10 cellular contexts compared by ENCODE assay signal in the genomic region with DNA sequence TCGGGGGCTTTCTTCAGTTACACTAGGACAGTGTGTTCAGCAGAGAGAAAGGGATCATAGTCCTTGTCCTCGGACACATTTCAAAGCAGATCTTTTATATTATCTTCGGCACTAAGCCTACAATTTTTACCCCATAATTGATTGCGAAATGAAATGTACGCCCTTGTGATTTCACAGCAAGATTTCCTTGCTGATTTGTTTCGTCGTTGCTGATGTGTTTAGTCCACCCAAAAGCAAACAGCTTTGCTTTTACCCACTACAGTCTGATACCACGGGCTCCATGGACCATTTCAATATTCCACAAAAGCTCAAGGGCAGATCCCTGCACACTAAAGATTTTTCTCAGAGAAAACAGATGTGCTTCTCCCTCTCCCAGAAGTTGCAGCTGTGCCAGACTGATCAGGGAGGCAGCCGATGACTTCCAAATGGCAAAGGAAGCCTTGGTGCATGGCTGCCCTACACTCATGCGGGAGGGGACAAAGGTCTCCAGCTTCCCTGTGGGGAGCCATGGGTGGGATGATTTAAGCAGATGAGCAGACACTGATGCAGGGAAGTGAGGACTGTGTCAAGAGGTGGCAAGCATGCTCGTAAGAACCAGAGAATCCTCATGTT.
DNase-seq lines count a peak whose midpoint lies in the region; ATAC-seq lines count a peak whose summit lies in the region.
"Had no signal": no experiment of that assay in that cellular context is flagged by ENCODE, and none has a peak within 500 bp of the region (broad histone marks: within the 10 kb centered on the region; RNA-seq: fewer than 3 reads in every experiment).

No MANE protein-coding gene starts in this region.

- H3K9ac ChIP-seq in mesenchymal stem cell (ENCODE audit: low read length): peak overlapping the region; percentile 85

- H3K4ac ChIP-seq in mesenchymal stem cell (ENCODE audit: low read depth in 1 of 2, low read length in 2 of 2): peak overlapping the region in 1 of 2 experiments; percentile 38

- no peaks in the 10 kb centered on the region for H3K27me3 ChIP-seq in mesenchymal stem cell (ENCODE audit: control insufficient read depth in 1 of 2, insufficient read depth in 1 of 2, low read length in 2 of 2)
- no peaks in the 10 kb centered on the region for H3K27me3 ChIP-seq in thymus (ENCODE audit: control insufficient read depth, insufficient read depth)

- DNase-seq in NCI-H69 (lab: John Stamatoyannopoulos, UW) (peak; percentile 24), epidermal melanocyte (ENCODE audit: insufficient read length, low spot score) (peak; percentile 55), mesenchymal stem cell (no peak), NCI-H187 (lab: John Stamatoyannopoulos, UW) (no peak), hepatic stellate cell (ENCODE audit: low spot score) (no peak), NCI-H748 treated with DMSO at 0.1 percent for 48 hours (lab: John Stamatoyannopoulos, UW) (no peak)
- DNase-seq: GF-D8, MV-4-11 had no signal

- no peak overlapping the region for H2BK15ac ChIP-seq in mesenchymal stem cell (ENCODE audit: low read depth, poor library complexity, severe bottlenecking)

- no peak overlapping the region for H4K91ac ChIP-seq in mesenchymal stem cell (ENCODE audit: low read length)

- H2AFZ ChIP-seq in mesenchymal stem cell (ENCODE audit: low read depth, low read length): no peak overlapping the region

- no peak overlapping the region for H4K8ac ChIP-seq in mesenchymal stem cell (ENCODE audit: low read length)

- no peak overlapping the region for H3K23ac ChIP-seq in mesenchymal stem cell (ENCODE audit: low read length in 2 of 2)

- H3K4me1 ChIP-seq in mesenchymal stem cell (ENCODE audit: control insufficient read depth, insufficient read depth, low read depth, low read length): peaks cover 8% of the 10 kb centered on the region
- H3K4me1 ChIP-seq in thymus (ENCODE audit: control insufficient read depth, insufficient read depth, low read length): peaks cover 7% of the 10 kb centered on the region

- H3K27ac ChIP-seq in mesenchymal stem cell (ENCODE audit: low read length, poor library complexity, severe bottlenecking) (no peak overlapping the region), thymus (ENCODE audit: low read depth) (peak overlapping the region; percentile 15)

- no peak overlapping the region for H2BK5ac ChIP-seq in mesenchymal stem cell (ENCODE audit: low read depth, low read length, poor library complexity, severe bottlenecking)

- H3K4me3 ChIP-seq in mesenchymal stem cell (ENCODE audit: insufficient read depth in 1 of 2, low read depth in 1 of 2, low read length in 2 of 2) (peak overlapping the region in 1 of 2 experiments; percentile 72), thymus (ENCODE audit: low read length) (no peak overlapping the region)

- no peak for ATAC-seq in HG03354 (IDR thresholded peaks at IDR 0.05; ENCODE audit: poor library complexity, severe bottlenecking, unreplicated experiment)

- peak overlapping the region in 1 of 2 experiments; percentile 70 for H3K18ac ChIP-seq in mesenchymal stem cell (ENCODE audit: low read depth in 1 of 2, low read length in 2 of 2)

- H3K9me3 ChIP-seq in mesenchymal stem cell (ENCODE audit: control insufficient read depth, low read length) (no peaks in the 10 kb centered on the region), thymus (ENCODE audit: control insufficient read depth) (no peaks in the 10 kb centered on the region)

- H3K36me3 ChIP-seq in mesenchymal stem cell (ENCODE audit: control insufficient read depth in 1 of 2, insufficient read depth in 2 of 2, low read depth in 1 of 2, low read length in 2 of 2) (peaks cover 21 to 22% of the 10 kb centered on the region in 2 experiments), thymus (ENCODE audit: control insufficient read depth, insufficient read depth) (peaks cover 22% of the 10 kb centered on the region)

- peak overlapping the region; percentile 2 for H2BK120ac ChIP-seq in mesenchymal stem cell (ENCODE audit: low read depth, low read length)

- WGBS in mesenchymal stem cell: 82% methylated on average over 11 of the region's 11 CpGs
- 87% methylated on average over 11 of the region's 11 CpGs for WGBS in thymus

- peak overlapping the region in 1 of 2 experiments; percentile 80 for H2BK12ac ChIP-seq in mesenchymal stem cell (ENCODE audit: low read length in 2 of 2)

- no peak overlapping the region for H3K14ac ChIP-seq in mesenchymal stem cell (ENCODE audit: low read length in 2 of 2)

- H3K4me2 ChIP-seq in mesenchymal stem cell (ENCODE audit: low read length, poor library complexity, severe bottlenecking): no peak overlapping the region

- peaks cover 50% of the 10 kb centered on the region for H3K79me1 ChIP-seq in mesenchymal stem cell (replicated peaks; ENCODE audit: low read length, poor library complexity, severe bottlenecking)

- no peak overlapping the region for H2AK5ac ChIP-seq in mesenchymal stem cell (ENCODE audit: low read length, severe bottlenecking)

Comparison
In these comparisons a context has a peak if more than half of its experiments do, and no peak if none do; other contexts are left out.
1. DNase-seq: peak in NCI-H69 (single experiment) and epidermal melanocyte (single experiment); none in mesenchymal stem cell (single experiment), NCI-H187 (0 of 2), hepatic stellate cell (single experiment) and NCI-H748 treated with DMSO at 0.1 percent for 48 hours (single experiment).